28 cellular contexts compared by ENCODE assay signal in the genomic region with DNA sequence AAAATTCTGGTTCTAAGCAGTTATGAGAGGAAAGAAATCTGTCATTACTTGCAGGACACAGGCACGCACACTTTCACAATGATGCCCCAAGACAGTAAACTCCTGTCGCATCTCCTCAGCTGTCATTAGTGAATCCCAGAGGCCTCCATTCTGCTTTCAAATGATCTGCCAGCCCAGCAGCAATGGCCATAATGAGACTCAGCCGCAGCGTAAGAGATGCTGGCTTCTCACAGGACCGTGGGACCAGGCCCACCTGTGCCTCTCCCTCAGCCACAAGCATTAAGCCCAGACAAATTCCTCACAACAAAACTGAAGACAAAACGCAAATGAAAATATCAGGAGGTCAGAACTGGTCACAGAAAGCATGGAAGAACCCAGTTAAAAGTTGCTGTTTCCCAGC.
"Had no signal": no experiment of that assay in that cellular context is flagged by ENCODE, and none has a peak within 500 bp of the region (broad histone marks: within the 10 kb centered on the region; RNA-seq: fewer than 3 reads in every experiment).

No MANE protein-coding gene starts in this region.

- H3K27me3 ChIP-seq: ascending aorta, breast epithelium, cardiac muscle cell, colonic mucosa, esophagus squamous epithelium, gastroesophageal sphincter had no signal

- H3K27me3 Mint-ChIP-seq: activated CD4-positive, alpha-beta memory T cell treated with anti-CD3 and anti-CD28 coated beads, Interleukin-2, amount 10 ng/mL, durations not matched to agents 7 days and 5 days; activated CD4-positive, alpha-beta T cell treated with anti-CD3 and anti-CD28 coated beads, Interleukin-2, amount 10 ng/mL, durations not matched to agents 7 days and 5 days; activated naive CD4-positive, alpha-beta T cell treated with anti-CD3 and anti-CD28 coated beads, Interleukin-2, amount 10 ng/mL, durations not matched to agents 7 days and 5 days; activated naive CD8-positive, alpha-beta T cell treated with anti-CD3 and anti-CD28 coated beads, Interleukin-2, amount 10 ng/mL, durations not matched to agents 7 days and 5 days; brain had no signal

- DNase-seq: activated CD4-positive, alpha-beta memory T cell treated with anti-CD3 and anti-CD28 coated beads, Interleukin-2, amount 10 ng/mL, durations not matched to agents 7 days and 5 days; activated CD4-positive, alpha-beta T cell treated with anti-CD3 and anti-CD28 coated beads for 1 hour; activated CD4-positive, alpha-beta T cell treated with anti-CD3 and anti-CD28 coated beads for 4 hours; activated CD4-positive, alpha-beta T cell treated with anti-CD3 and anti-CD28 coated beads, Interleukin-2, amount 10 ng/mL, durations not matched to agents 7 days and 5 days; activated CD4-positive, alpha-beta T cell treated with anti-CD3 and anti-CD28 coated beads, Interleukin-2, amount 50 U/mL, for 4 hours; activated CD8-positive, alpha-beta memory T cell treated with anti-CD3 and anti-CD28 coated beads, Interleukin-2, amount 50 U/mL, for 48 hours; activated gamma-delta T cell; activated naive CD4-positive, alpha-beta T cell; activated naive CD4-positive, alpha-beta T cell treated with anti-CD3 and anti-CD28 coated beads, Interleukin-2, amount 10 ng/mL, durations not matched to agents 7 days and 5 days; activated naive CD8-positive, alpha-beta T cell treated with anti-CD3 and anti-CD28 coated beads, Interleukin-2, amount 10 ng/mL, durations not matched to agents 7 days and 5 days; activated T-cell treated with anti-CD3 and anti-CD28 coated beads for 4 hours; activated T-cell treated with anti-CD3 and anti-CD28 coated beads, Interleukin-2, amount 50 U/mL, for 24 hours; activated T-cell treated with anti-CD3 and anti-CD28 coated beads, Interleukin-2, amount 50 U/mL, for 72 hours; central memory CD4-positive, alpha-beta T cell; cerebellar nuclear complex; colonic mucosa; effector CD8-positive, alpha-beta T cell; esophagus squamous epithelium; foreskin melanocyte; head of caudate nucleus; T-helper 2 cell had no signal

- H3K4me3 ChIP-seq: ascending aorta, breast epithelium, cardiac muscle cell, colonic mucosa, esophagus squamous epithelium, gastroesophageal sphincter had no signal

- H3K36me3 ChIP-seq: ascending aorta, breast epithelium, cardiac muscle cell, colonic mucosa, esophagus squamous epithelium, gastroesophageal sphincter had no signal

- H3K4me1 Mint-ChIP-seq: activated CD4-positive, alpha-beta memory T cell treated with anti-CD3 and anti-CD28 coated beads, Interleukin-2, amount 10 ng/mL, durations not matched to agents 7 days and 5 days; activated CD4-positive, alpha-beta T cell treated with anti-CD3 and anti-CD28 coated beads, Interleukin-2, amount 10 ng/mL, durations not matched to agents 7 days and 5 days; activated naive CD4-positive, alpha-beta T cell treated with anti-CD3 and anti-CD28 coated beads, Interleukin-2, amount 10 ng/mL, durations not matched to agents 7 days and 5 days; activated naive CD8-positive, alpha-beta T cell treated with anti-CD3 and anti-CD28 coated beads, Interleukin-2, amount 10 ng/mL, durations not matched to agents 7 days and 5 days had no signal

- H3K27ac ChIP-seq: ascending aorta, breast epithelium, cardiac muscle cell, colonic mucosa, epithelial cell of prostate, esophagus squamous epithelium, gastroesophageal sphincter had no signal

- H3K4me3 Mint-ChIP-seq: activated CD4-positive, alpha-beta memory T cell treated with anti-CD3 and anti-CD28 coated beads, Interleukin-2, amount 10 ng/mL, durations not matched to agents 7 days and 5 days; activated CD4-positive, alpha-beta T cell treated with anti-CD3 and anti-CD28 coated beads, Interleukin-2, amount 10 ng/mL, durations not matched to agents 7 days and 5 days; activated naive CD4-positive, alpha-beta T cell treated with anti-CD3 and anti-CD28 coated beads, Interleukin-2, amount 10 ng/mL, durations not matched to agents 7 days and 5 days; activated naive CD8-positive, alpha-beta T cell treated with anti-CD3 and anti-CD28 coated beads, Interleukin-2, amount 10 ng/mL, durations not matched to agents 7 days and 5 days; activated T-cell treated with anti-CD3 and anti-CD28 coated beads, Interleukin-2, amount 50 U/mL, for 24 hours; activated T-cell treated with anti-CD3 and anti-CD28 coated beads, Interleukin-2, amount 50 U/mL, for 72 hours; brain had no signal

- H3K4me1 ChIP-seq: ascending aorta, breast epithelium, colonic mucosa, esophagus squamous epithelium, gastroesophageal sphincter had no signal

- H3K36me3 Mint-ChIP-seq: activated naive CD4-positive, alpha-beta T cell treated with anti-CD3 and anti-CD28 coated beads, Interleukin-2, amount 10 ng/mL, durations not matched to agents 7 days and 5 days; activated naive CD8-positive, alpha-beta T cell treated with anti-CD3 and anti-CD28 coated beads, Interleukin-2, amount 10 ng/mL, durations not matched to agents 7 days and 5 days had no signal

- H3K27ac Mint-ChIP-seq: activated CD4-positive, alpha-beta memory T cell treated with anti-CD3 and anti-CD28 coated beads, Interleukin-2, amount 10 ng/mL, durations not matched to agents 7 days and 5 days; activated CD4-positive, alpha-beta T cell treated with anti-CD3 and anti-CD28 coated beads, Interleukin-2, amount 10 ng/mL, durations not matched to agents 7 days and 5 days; activated naive CD4-positive, alpha-beta T cell treated with anti-CD3 and anti-CD28 coated beads, Interleukin-2, amount 10 ng/mL, durations not matched to agents 7 days and 5 days; activated naive CD4-positive, alpha-beta T cell treated with anti-CD3 and anti-CD28 coated beads, Interleukin-2, amount 50 U/mL, for 72 hours; activated naive CD8-positive, alpha-beta T cell treated with anti-CD3 and anti-CD28 coated beads, Interleukin-2, amount 10 ng/mL, durations not matched to agents 7 days and 5 days; activated T-cell treated with anti-CD3 and anti-CD28 coated beads, Interleukin-2, amount 50 U/mL, for 24 hours had no signal

- ATAC-seq: activated naive CD4-positive, alpha-beta T cell treated with anti-CD3 and anti-CD28 coated beads, Interleukin-2, amount 50 U/mL, for 72 hours; activated T-cell treated with anti-CD3 and anti-CD28 coated beads, Interleukin-2, amount 50 U/mL, for 72 hours; gastroesophageal sphincter had no signal
